8 cellular contexts compared by ENCODE assay signal in genomic region chr10:7411671-7412481, GRCh38. TPM values are rescaled to one million over a fixed set of nuclear protein-coding genes. Genes with fewer than 3 reads are reported as not detected.
DNase-seq lines count a peak whose midpoint lies in the region; ATAC-seq and TF ChIP-seq lines count a peak whose summit lies in the region.

No MANE protein-coding gene starts in this region.

- intact Hi-C loops in left ventricle myocardium inferior (cut with micrococcal nuclease), result loop anchor here (10.0 kb wide), 2 partner anchors 487 to 747 kb away; no protein-coding TSS in a partner anchor

- no peak for ATAC-seq in GM18517 (IDR thresholded peaks at IDR 0.05; ENCODE audit: unreplicated experiment)
- no peak for ATAC-seq in HG02610 (IDR thresholded peaks at IDR 0.05; ENCODE audit: unreplicated experiment)
- no peak for ATAC-seq in HG02973 (IDR thresholded peaks at IDR 0.05; ENCODE audit: unreplicated experiment)
- ATAC-seq in HG03442 (IDR thresholded peaks at IDR 0.05; ENCODE audit: unreplicated experiment), result no peak

- H3K9me3 ChIP-seq in left ventricle myocardium inferior (replicated peaks) (no peaks in the 10 kb centered on the region), skeletal muscle tissue (ENCODE audit: control insufficient read depth in 3 of 3, low read length in 3 of 3) (no peaks in the 10 kb centered on the region)

- H3K4me1 ChIP-seq in left ventricle myocardium inferior (peaks cover 56% of the 10 kb centered on the region), skeletal muscle tissue (ENCODE audit: control insufficient read depth in 3 of 3, insufficient read depth in 3 of 3, low read length in 3 of 3) (peaks cover 23 to 43% (median 28%) of the 10 kb centered on the region in 3 donors)

- DNase-seq in activated CD8-positive, alpha-beta memory T cell treated with anti-CD3 and anti-CD28 coated beads, Interleukin-2, amount 50 U/mL, for 48 hours, result peak; percentile 65
- no peak for DNase-seq in left ventricle myocardium inferior

- H3K36me3 ChIP-seq in left ventricle myocardium inferior (no peaks in the 10 kb centered on the region), skeletal muscle tissue (ENCODE audit: control insufficient read depth in 3 of 3, insufficient read depth in 3 of 3, low read length in 3 of 3) (no peaks in the 10 kb centered on the region)

- no peak for TF ChIP-seq CTCF in GM12875 (IDR thresholded peaks at IDR 0.05; ENCODE audit: borderline replicate concordance, insufficient read depth, low read depth, low read length)
- no peak for TF ChIP-seq CTCF in left ventricle myocardium inferior (IDR thresholded peaks at IDR 0.05; ENCODE audit: borderline replicate concordance)

- peak overlapping the region; percentile 87 for H3K27ac ChIP-seq in left ventricle myocardium inferior (replicated peaks)
- no peak overlapping the region for H3K27ac ChIP-seq in skeletal muscle tissue (ENCODE audit: low read depth, low read length)

- no peaks in the 10 kb centered on the region for H3K27me3 ChIP-seq in left ventricle myocardium inferior (ENCODE audit: low read depth)
- H3K27me3 ChIP-seq in skeletal muscle tissue (ENCODE audit: control insufficient read depth in 3 of 3, insufficient read depth in 3 of 3, low read length in 3 of 3), result peaks cover 0 to 10% (median 8%) of the 10 kb centered on the region in 3 donors

- H3K4me3 ChIP-seq in GM12875 (ENCODE audit: low read depth, low read length) (peak overlapping the region; percentile 42), left ventricle myocardium inferior (peak overlapping the region; percentile 92), skeletal muscle tissue (ENCODE audit: low read length in 3 of 3) (peak overlapping the region; percentile 66 to 84 (median 77))

- peak overlapping the region; percentile 14 to 86 (median 57) for H3K9ac ChIP-seq in skeletal muscle tissue (ENCODE audit: low read depth in 1 of 3, low read length in 3 of 3)

RNA-seq across cellular contexts. Expression of gene SFMBT2, which starts 1.0 kb away (rescaled TPM):
- total RNA-seq in left ventricle myocardium inferior, result 11.0 TPM
- 12.5 TPM for total RNA-seq in skeletal muscle tissue

Comparison
In these comparisons a context has a peak if more than half of its experiments do, and no peak if none do; other contexts are left out.
1. H3K4me3 ChIP-seq: peak in every context shown above with its lines; median percentile 92 in left ventricle myocardium inferior; 77 in skeletal muscle tissue; 42 in GM12875.